ENCODE assay signal across 19 cellular contexts in genomic region chr2:205689837-205690236, GRCh38.
"Had no signal": no experiment of that assay in that cellular context is flagged by ENCODE, and none has a peak within 500 bp of the region (broad histone marks: within the 10 kb centered on the region; RNA-seq: fewer than 3 reads in every experiment).

No MANE protein-coding gene starts in this region.

- DNase-seq: activated CD4-positive, alpha-beta T cell treated with anti-CD3 and anti-CD28 coated beads, Interleukin-2, amount 10 ng/mL, durations not matched to agents 7 days and 5 days; activated CD4-positive, CD25-positive, alpha-beta regulatory T cell; activated CD8-positive, alpha-beta memory T cell treated with anti-CD3 and anti-CD28 coated beads for 24 hours; activated naive CD4-positive, alpha-beta T cell; effector memory CD4-positive, alpha-beta T cell; islet precursor cell; mucosa of descending colon; natural killer cell; occipital lobe; spleen; stimulated activated naive CD8-positive, alpha-beta T cell treated with anti-CD3 and anti-CD28 coated beads, Interleukin-15, amount 100 ng/mL, for 72 hours had no signal

- H3K4me1 Mint-ChIP-seq: natural killer cell had no signal

- H3K4me3 ChIP-seq: breast epithelium, hepatocyte, mucosa of descending colon, prostate gland, spleen had no signal

- H3K36me3 ChIP-seq: breast epithelium, prostate gland, spleen had no signal

- H2AFZ ChIP-seq: hepatocyte had no signal

- H3K27ac Mint-ChIP-seq: activated CD4-positive, alpha-beta T cell treated with anti-CD3 and anti-CD28 coated beads, Interleukin-2, amount 10 ng/mL, durations not matched to agents 7 days and 5 days; activated T-helper 1 cell treated with anti-CD3 and anti-CD28 coated beads, Interleukin-12 subunit alpha, Interleukin-12 subunit beta, Interleukin-2, Interleukin-4 antibody, amounts not matched to agents 30 ng/mL and 10 ng/mL and 1 ng/mL, durations not matched to agents 14 hours and 24 hours and 36 hours; dendritic cell treated with granulocyte-macrophage colony-stimulating factor and Interleukin-4, amounts not matched to agents 40 ng/mL and 50 ng/mL, for 4 days; natural killer cell; stimulated activated naive CD8-positive, alpha-beta T cell treated with anti-CD3 and anti-CD28 coated beads, Interleukin-15, amount 100 ng/mL, for 72 hours had no signal

- H3K9me3 ChIP-seq: breast epithelium, mucosa of descending colon, prostate gland, spleen had no signal

- H3K27ac ChIP-seq: hepatocyte, prostate gland had no signal

- H3K9me3 Mint-ChIP-seq: activated CD4-positive, alpha-beta T cell treated with anti-CD3 and anti-CD28 coated beads, Interleukin-2, amount 10 ng/mL, durations not matched to agents 7 days and 5 days; activated T-helper 1 cell treated with anti-CD3 and anti-CD28 coated beads, Interleukin-12 subunit alpha, Interleukin-12 subunit beta, Interleukin-2, Interleukin-4 antibody, amounts not matched to agents 30 ng/mL and 10 ng/mL and 1 ng/mL, durations not matched to agents 14 hours and 24 hours and 36 hours; dendritic cell treated with granulocyte-macrophage colony-stimulating factor and Interleukin-4, amounts not matched to agents 40 ng/mL and 50 ng/mL, for 4 days; natural killer cell; stimulated activated naive CD8-positive, alpha-beta T cell treated with anti-CD3 and anti-CD28 coated beads, Interleukin-15, amount 100 ng/mL, for 72 hours had no signal

- H3K27me3 ChIP-seq: hepatocyte had no signal

- H3K4me3 Mint-ChIP-seq: activated CD4-positive, alpha-beta T cell treated with anti-CD3 and anti-CD28 coated beads, Interleukin-2, amount 10 ng/mL, durations not matched to agents 7 days and 5 days; activated T-helper 1 cell treated with anti-CD3 and anti-CD28 coated beads, Interleukin-12 subunit alpha, Interleukin-12 subunit beta, Interleukin-2, Interleukin-4 antibody, amounts not matched to agents 30 ng/mL and 10 ng/mL and 1 ng/mL, durations not matched to agents 14 hours and 24 hours and 36 hours; dendritic cell treated with granulocyte-macrophage colony-stimulating factor and Interleukin-4, amounts not matched to agents 40 ng/mL and 50 ng/mL, for 4 days; natural killer cell; stimulated activated naive CD8-positive, alpha-beta T cell treated with anti-CD3 and anti-CD28 coated beads, Interleukin-15, amount 100 ng/mL, for 72 hours had no signal

- H3K4me1 ChIP-seq: breast epithelium, prostate gland had no signal

- ATAC-seq: mucosa of descending colon; natural killer cell; sciatic nerve; stimulated activated naive CD8-positive, alpha-beta T cell treated with anti-CD3 and anti-CD28 coated beads, Interleukin-15, amount 100 ng/mL, for 72 hours had no signal

- H3K36me3 Mint-ChIP-seq: natural killer cell had no signal

- FAIRE-seq: frontal cortex, urothelium cell line had no signal

- H3K4me2 ChIP-seq: hepatocyte had no signal
